1 cellular context compared by ENCODE assay signal in genomic region chr3:69890094-69890493, GRCh38.
TF ChIP-seq lines count a peak whose summit lies in the region.

No MANE protein-coding gene starts in this region.

TF ChIP-seq in IMR-90, 13 proteins besides CTCF, POLR2A, EP300 and RAD21 (continued from another document):
- TF ChIP-seq ELK1 (IDR thresholded peaks at IDR 0.05; ENCODE audit: borderline replicate concordance, low read depth, low read length) (no peak), USF2 (IDR thresholded peaks at IDR 0.05; ENCODE audit: low read depth, low read length) (no peak), CHD1 (IDR thresholded peaks at IDR 0.05; ENCODE audit: low read depth, low read length) (no peak)
TF ChIP-seq in IMR-90: peak in this region for 0.
